20 cellular contexts compared by ENCODE assay signal in the genomic region with DNA sequence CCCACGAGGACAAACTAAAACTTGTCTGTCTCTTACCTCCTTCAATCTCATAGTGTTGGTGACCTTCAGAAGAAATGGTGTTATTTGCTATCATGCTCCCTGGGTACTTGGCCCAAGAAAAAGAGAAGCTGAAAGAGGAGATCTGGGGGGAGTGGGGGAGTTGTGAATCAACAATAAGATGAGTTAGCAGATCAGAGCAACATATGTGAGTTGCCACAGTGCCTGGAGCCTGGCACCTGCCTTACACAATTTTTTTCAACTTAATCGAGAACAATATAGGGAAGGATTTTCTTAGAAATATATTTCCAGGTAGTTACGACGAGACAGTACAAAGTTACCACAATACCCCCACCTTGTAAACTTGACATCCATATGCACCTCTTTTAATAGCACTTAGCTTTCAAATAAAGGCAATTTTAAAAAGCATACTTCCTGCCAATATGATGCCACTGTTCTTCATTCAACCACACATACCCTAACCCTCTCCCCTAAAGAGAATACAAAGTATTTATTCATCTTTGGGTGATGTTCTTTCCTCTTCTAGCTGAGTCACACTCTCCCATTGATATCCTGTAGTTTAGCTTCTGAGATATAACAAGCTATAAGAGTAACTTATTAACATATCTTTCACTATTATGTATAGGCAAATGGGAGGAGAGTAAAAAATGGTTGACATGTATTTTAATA.
DNase-seq lines count a peak whose midpoint lies in the region; ATAC-seq and TF ChIP-seq lines count a peak whose summit lies in the region.
"Had no signal": no experiment of that assay in that cellular context is flagged by ENCODE, and none has a peak within 500 bp of the region (broad histone marks: within the 10 kb centered on the region; RNA-seq: fewer than 3 reads in every experiment).

No MANE protein-coding gene starts in this region.

- CTCF ChIA-PET in CD4-positive, alpha-beta memory T cell (lab: Charles Lee; ENCODE audit: partially characterized antibody), result interaction anchor here (0.9 to 4.1 kb wide), 7 partner anchors 9 to 472 kb away, joined by 3 to 28 read pairs (median 4); no protein-coding TSS in a partner anchor

- peak overlapping the region; percentile 30 for H3K9ac ChIP-seq in DND-41 (ENCODE audit: low read depth, low read length)
- H3K9ac ChIP-seq in rectal smooth muscle tissue (ENCODE audit: low read length), result no peak overlapping the region

- peaks cover 51% of the 10 kb centered on the region for H3K4me1 ChIP-seq in CD4-positive, alpha-beta memory T cell (ENCODE audit: insufficient read depth, low read length)
- H3K4me1 ChIP-seq in DND-41 (ENCODE audit: insufficient read depth, low read length) (peaks cover 72% of the 10 kb centered on the region), rectal smooth muscle tissue (ENCODE audit: control insufficient read depth, insufficient read depth, low read length) (peaks cover 7% of the 10 kb centered on the region)
- H3K4me1 ChIP-seq: lower lobe of right lung, pancreas had no signal

- H3K79me2 ChIP-seq in DND-41 (ENCODE audit: insufficient read depth, low read length), result peaks cover 10% of the 10 kb centered on the region

- H3K36me3 ChIP-seq in CD4-positive, alpha-beta memory T cell (ENCODE audit: insufficient read depth, low read length), result no peaks in the 10 kb centered on the region
- H3K36me3 ChIP-seq in DND-41 (ENCODE audit: insufficient read depth, low read length), result no peaks in the 10 kb centered on the region
- H3K36me3 ChIP-seq in rectal smooth muscle tissue (ENCODE audit: control insufficient read depth, insufficient read depth, low read length), result no peaks in the 10 kb centered on the region
- H3K36me3 ChIP-seq: cardiac muscle cell, lower lobe of right lung, pancreas had no signal

- H4K20me1 ChIP-seq in DND-41 (ENCODE audit: insufficient read depth, low read length), result no peaks in the 10 kb centered on the region

- no peak for DNase-seq in CD4-positive, alpha-beta memory T cell
- DNase-seq in DND-41 (peak; percentile 59), iPS-NIHi7 (ENCODE audit: extremely low spot score) (no peak)
- DNase-seq in activated T-helper 2 cell treated with anti-CD3 and anti-CD28 coated beads, Interferon-gamma antibody, Interleukin-2, Interleukin-4, amounts not matched to agents 10 μg/mL and 5 μg/mL and 100 μg/mL, durations not matched to agents 14 hours and 24 hours and 36 hours (ENCODE audit: low spot score), result no peak
- DNase-seq: AML-193; head of caudate nucleus; lower lobe of right lung; MM.1S; NCI-H1694 treated with DMSO at 0.1 percent for 48 hours; pancreas; RPMI8226; stimulated activated CD4-positive, alpha-beta T cell treated with anti-CD3 and anti-CD28 coated beads, Interleukin-4, amount 100 ng/mL, for 1 hour; substantia nigra had no signal

- H3K27ac ChIP-seq in CD4-positive, alpha-beta memory T cell (ENCODE audit: low read depth, low read length), result no peak overlapping the region
- H3K27ac ChIP-seq in DND-41 (ENCODE audit: low read length) (peak overlapping the region; percentile 72), rectal smooth muscle tissue (ENCODE audit: low read depth, low read length) (peak overlapping the region; percentile 66)
- H3K27ac ChIP-seq: cardiac muscle cell, lower lobe of right lung, pancreas, VCaP had no signal

- POLR2A ChIA-PET in CD4-positive, alpha-beta memory T cell (lab: Charles Lee; ENCODE audit: partially characterized antibody), result interaction anchor here (0.8 to 1.8 kb wide), 2 partner anchors 27 to 44 kb away, joined by 3 to 10 read pairs; no protein-coding TSS in a partner anchor

- no peaks in the 10 kb centered on the region for H3K27me3 ChIP-seq in CD4-positive, alpha-beta memory T cell (ENCODE audit: insufficient read depth, low read length)
- no peaks in the 10 kb centered on the region for H3K27me3 ChIP-seq in DND-41 (ENCODE audit: insufficient read depth, low read length, poor library complexity)
- H3K27me3 ChIP-seq in rectal smooth muscle tissue (ENCODE audit: control insufficient read depth, insufficient read depth, low read length), result no peaks in the 10 kb centered on the region
- H3K27me3 ChIP-seq: pancreas had no signal

- peak overlapping the region; percentile 72 to 87 (median 82) for H3K27ac Mint-ChIP-seq in CD4-positive, alpha-beta memory T cell
- H3K27ac Mint-ChIP-seq in activated T-helper 2 cell treated with anti-CD3 and anti-CD28 coated beads, Interferon-gamma antibody, Interleukin-2, Interleukin-4, amounts not matched to agents 10 μg/mL and 5 μg/mL and 100 μg/mL, durations not matched to agents 14 hours and 24 hours and 36 hours, result peak overlapping the region; percentile 87

- ATAC-seq in DND-41 (ENCODE audit: insufficient read depth, low read depth) (peak; percentile 54), SK-N-SH treated with all-trans-retinoic acid at 6 μM for 48 hours (no peak), GM21515 (IDR thresholded peaks at IDR 0.05; ENCODE audit: unreplicated experiment) (no peak)
- ATAC-seq: esophagus mucosa, lower lobe of right lung, pancreas had no signal

- H3K36me3 Mint-ChIP-seq in CD4-positive, alpha-beta memory T cell, result no peaks in the 10 kb centered on the region
- no peaks in the 10 kb centered on the region for H3K36me3 Mint-ChIP-seq in activated T-helper 2 cell treated with anti-CD3 and anti-CD28 coated beads, Interferon-gamma antibody, Interleukin-2, Interleukin-4, amounts not matched to agents 10 μg/mL and 5 μg/mL and 100 μg/mL, durations not matched to agents 14 hours and 24 hours and 36 hours (ENCODE audit: low read depth)

- peak overlapping the region; percentile 68; the same call in 1 of the 2 replicates for H3K4me2 ChIP-seq in DND-41 (ENCODE audit: insufficient read depth, low read length)

- no peak for TF ChIP-seq CTCF in DND-41 (IDR thresholded peaks at IDR 0.05; ENCODE audit: borderline replicate concordance, extremely low read depth, low read length, poor library complexity, severe bottlenecking)

- peak overlapping the region in 6 of 8 donors; percentile 13 to 85 (median 58) for H3K4me3 Mint-ChIP-seq in CD4-positive, alpha-beta memory T cell
- H3K4me3 Mint-ChIP-seq in activated T-helper 2 cell treated with anti-CD3 and anti-CD28 coated beads, Interferon-gamma antibody, Interleukin-2, Interleukin-4, amounts not matched to agents 10 μg/mL and 5 μg/mL and 100 μg/mL, durations not matched to agents 14 hours and 24 hours and 36 hours (ENCODE audit: low read depth), result peak overlapping the region; percentile 51

- H3K4me3 ChIP-seq in CD4-positive, alpha-beta memory T cell (ENCODE audit: low read length in 2 of 2), result no peak overlapping the region
- H3K4me3 ChIP-seq in DND-41 (ENCODE audit: low read depth in 1 of 2, low read length in 2 of 2) (0 out of 4 replicates have a peak overlapping the region, but pooled peaks of 1 of the 2 experiments have one; percentile 3), rectal smooth muscle tissue (ENCODE audit: low read length) (no peak overlapping the region)
- H3K4me3 ChIP-seq: cardiac muscle cell, lower lobe of right lung, pancreas, skin epidermis had no signal

- peaks cover 0 to 1% (median 0%) of the 10 kb centered on the region in 8 donors for H3K9me3 Mint-ChIP-seq in CD4-positive, alpha-beta memory T cell
- H3K9me3 Mint-ChIP-seq in activated T-helper 2 cell treated with anti-CD3 and anti-CD28 coated beads, Interferon-gamma antibody, Interleukin-2, Interleukin-4, amounts not matched to agents 10 μg/mL and 5 μg/mL and 100 μg/mL, durations not matched to agents 14 hours and 24 hours and 36 hours, result no peaks in the 10 kb centered on the region

- no peaks in the 10 kb centered on the region for H3K27me3 Mint-ChIP-seq in CD4-positive, alpha-beta memory T cell
- H3K27me3 Mint-ChIP-seq in activated T-helper 2 cell treated with anti-CD3 and anti-CD28 coated beads, Interferon-gamma antibody, Interleukin-2, Interleukin-4, amounts not matched to agents 10 μg/mL and 5 μg/mL and 100 μg/mL, durations not matched to agents 14 hours and 24 hours and 36 hours (ENCODE audit: low read depth), result no peaks in the 10 kb centered on the region

- peaks cover 20 to 45% (median 32%) of the 10 kb centered on the region in 4 donors for H3K4me1 Mint-ChIP-seq in CD4-positive, alpha-beta memory T cell
- peaks cover 47% of the 10 kb centered on the region for H3K4me1 Mint-ChIP-seq in activated T-helper 2 cell treated with anti-CD3 and anti-CD28 coated beads, Interferon-gamma antibody, Interleukin-2, Interleukin-4, amounts not matched to agents 10 μg/mL and 5 μg/mL and 100 μg/mL, durations not matched to agents 14 hours and 24 hours and 36 hours (ENCODE audit: low read depth)

- intact Hi-C loops in CD4-positive, alpha-beta memory T cell (cut with micrococcal nuclease), result no loop called here
- intact Hi-C loops in activated T-helper 2 cell treated with anti-CD3 and anti-CD28 coated beads, Interferon-gamma antibody, Interleukin-2, Interleukin-4, amounts not matched to agents 10 μg/mL and 5 μg/mL and 100 μg/mL, durations not matched to agents 14 hours and 24 hours and 36 hours (cut with micrococcal nuclease), result loop anchor here (5.0 kb wide), 1 partner anchor 95 kb away; no protein-coding TSS in a partner anchor

- H2AFZ ChIP-seq in DND-41 (ENCODE audit: low read depth, low read length), result no peak overlapping the region

- H3K9me3 ChIP-seq in CD4-positive, alpha-beta memory T cell (ENCODE audit: control insufficient read depth in 1 of 2, low read length in 2 of 2), result no peaks in the 10 kb centered on the region
- H3K9me3 ChIP-seq in DND-41 (ENCODE audit: insufficient read depth, low read length, severe bottlenecking), result no peaks in the 10 kb centered on the region
- H3K9me3 ChIP-seq: lower lobe of right lung, pancreas had no signal

TF ChIP-seq in SK-N-SH treated with all-trans-retinoic acid at 6 μM for 48 hours, 23 proteins besides CTCF, POLR2A, EP300 and RAD21:
- TF ChIP-seq ZNF565 (CRISPR knock-in tag; conservative IDR thresholded peaks at IDR 0.05; ENCODE audit: low read depth), result no peak
